In genomic region chr15:63380828-63381282, GRCh38 we compare ENCODE assay signal across 10 cellular contexts. TPM values are rescaled to one million over a fixed set of nuclear protein-coding genes. Genes with fewer than 3 reads are reported as not detected.
DNase-seq lines count a peak whose midpoint lies in the region; ATAC-seq and TF ChIP-seq lines count a peak whose summit lies in the region.
"Had no signal": no experiment of that assay in that cellular context is flagged by ENCODE, and none has a peak within 500 bp of the region (broad histone marks: within the 10 kb centered on the region; RNA-seq: fewer than 3 reads in every experiment).

No MANE protein-coding gene starts in this region.

- peaks cover 3% of the 10 kb centered on the region; the same call in 1 of the 2 replicates for H3F3A ChIP-seq in GM23338 (replicated peaks; ENCODE audit: low read depth)

- DNase-seq in GM23338 (ENCODE audit: low spot score) (no peak), fibroblast of the aortic adventitia (ENCODE audit: low read depth) (peak; percentile 63), renal cortical epithelial cell (ENCODE audit: low read depth) (peak; percentile 36), islet precursor cell (no peak), NCI-H345 treated with DMSO at 0.1 percent for 48 hours (lab: John Stamatoyannopoulos, UW; ENCODE audit: unreplicated experiment) (no peak)
- DNase-seq in activated CD8-positive, alpha-beta memory T cell treated with anti-CD3 and anti-CD28 coated beads, Interleukin-2, amount 50 U/mL, for 4 hours: no peak
- DNase-seq: NCI-H748 treated with DMSO at 0.1 percent for 48 hours had no signal

- no peaks in the 10 kb centered on the region for H3K9me3 Mint-ChIP-seq in GM23338

- H3K36me3 ChIP-seq in GM23338 (ENCODE audit: insufficient read depth): no peaks in the 10 kb centered on the region

- TF ChIP-seq CTCF in GM23338 (conservative IDR thresholded peaks at IDR 0.05; ENCODE audit: low read depth in 2 of 2): no peak
- TF ChIP-seq CTCF in WI38 (IDR thresholded peaks at IDR 0.05; ENCODE audit: low read depth, low read length): no peak
- no peak for TF ChIP-seq CTCF in fibroblast of the aortic adventitia (IDR thresholded peaks at IDR 0.05; ENCODE audit: insufficient read depth, low read length)

- no peak overlapping the region for H3K27ac Mint-ChIP-seq in GM23338

- H3K79me2 ChIP-seq in GM23338 (replicated peaks; ENCODE audit: insufficient read depth): no peaks in the 10 kb centered on the region

- H3K36me3 Mint-ChIP-seq in GM23338 (ENCODE audit: low read depth): no peaks in the 10 kb centered on the region

- H3K4me2 ChIP-seq in GM23338: peak overlapping the region; percentile 92

- peak overlapping the region; percentile 86 for H3K4me3 Mint-ChIP-seq in GM23338

- ATAC-seq in GM23338 (peak; percentile 8), GM18858 (IDR thresholded peaks at IDR 0.05; ENCODE audit: unreplicated experiment) (no peak)

- no peak overlapping the region for H3K27ac ChIP-seq in GM23338 (ENCODE audit: low read depth)

- no peaks in the 10 kb centered on the region for H3K9me2 ChIP-seq in GM23338 (ENCODE audit: insufficient read depth)

- peaks cover 31% of the 10 kb centered on the region for H3K27me3 Mint-ChIP-seq in GM23338 (ENCODE audit: insufficient read depth, low read depth, poor library complexity)

- H3K4me3 ChIP-seq in GM23338: peak overlapping the region; percentile 72
- H3K4me3 ChIP-seq in WI38 (ENCODE audit: low read depth, low read length): peak overlapping the region; percentile 60
- H3K4me3 ChIP-seq in fibroblast of the aortic adventitia (ENCODE audit: low read depth, low read length): peak overlapping the region; percentile 86
- H3K4me3 ChIP-seq: GM12878 had no signal

- H2AFZ ChIP-seq in GM23338: peak overlapping the region; percentile 99

- no peaks in the 10 kb centered on the region for H4K20me1 ChIP-seq in GM23338 (replicated peaks; ENCODE audit: insufficient read depth)

- H3K4me1 ChIP-seq in GM23338 (ENCODE audit: insufficient read depth): peaks cover 24% of the 10 kb centered on the region

- peaks cover 47% of the 10 kb centered on the region for H3K27me3 ChIP-seq in GM23338 (ENCODE audit: insufficient read depth)

- H3K4me1 Mint-ChIP-seq in GM23338: peaks cover 38% of the 10 kb centered on the region

TF ChIP-seq in GM23338, 12 proteins besides CTCF, POLR2A, EP300 and RAD21:
- TF ChIP-seq ZNF331 (CRISPR knock-in tag; IDR thresholded peaks at IDR 0.05; ENCODE audit: low read depth) (no peak), REST (IDR thresholded peaks at IDR 0.05; ENCODE audit: unreplicated experiment) (no peak), CREB1 (CRISPR knock-in tag; IDR thresholded peaks at IDR 0.05; ENCODE audit: low read depth) (no peak), NANOG (IDR thresholded peaks at IDR 0.05; ENCODE audit: borderline replicate concordance) (no peak), ZNF114 (CRISPR knock-in tag; IDR thresholded peaks at IDR 0.05) (no peak), EZH2phosphoT487 (IDR thresholded peaks at IDR 0.05; ENCODE audit: unreplicated experiment) (no peak), ETS1 (IDR thresholded peaks at IDR 0.05) (no peak), EZH2 (IDR thresholded peaks at IDR 0.05; ENCODE audit: low read depth, unreplicated experiment) (no peak)

RNA-seq across cellular contexts. Expression of gene CA12, which starts 0.8 kb away (rescaled TPM):
- total RNA-seq in GM23338 (2014; rRNA removed; shearing (Covaris generic)): 2.9 and 5.2 TPM in 2 replicates
- polyA plus RNA-seq in GM23338 (2016; fragmentation: Nextera tagmentation; extraction: Ambion mirVana): 2.7 and 2.9 TPM in 2 replicates
- 21.5 and 174 TPM in 2 replicates for total RNA-seq in fibroblast of the aortic adventitia (ENCODE audit: low replicate concordance)
- 19.6 and 26.4 TPM in 2 replicates for total RNA-seq in renal cortical epithelial cell

Comparison
In these comparisons a context has a peak if more than half of its experiments do, and no peak if none do; other contexts are left out.
1. DNase-seq: peak in fibroblast of the aortic adventitia (single experiment) and renal cortical epithelial cell (single experiment); none in GM23338 (single experiment), islet precursor cell (single experiment), NCI-H345 treated with DMSO at 0.1 percent for 48 hours (single experiment) and activated CD8-positive, alpha-beta memory T cell treated with anti-CD3 and anti-CD28 coated beads, Interleukin-2, amount 50 U/mL, for 4 hours (single experiment).
2. Peak in every context shown above with its lines, with median percentiles within 50 percentile points of each other: H3K4me3 ChIP-seq.